ENCODE assay signal across 2 cellular contexts in the genomic region with DNA sequence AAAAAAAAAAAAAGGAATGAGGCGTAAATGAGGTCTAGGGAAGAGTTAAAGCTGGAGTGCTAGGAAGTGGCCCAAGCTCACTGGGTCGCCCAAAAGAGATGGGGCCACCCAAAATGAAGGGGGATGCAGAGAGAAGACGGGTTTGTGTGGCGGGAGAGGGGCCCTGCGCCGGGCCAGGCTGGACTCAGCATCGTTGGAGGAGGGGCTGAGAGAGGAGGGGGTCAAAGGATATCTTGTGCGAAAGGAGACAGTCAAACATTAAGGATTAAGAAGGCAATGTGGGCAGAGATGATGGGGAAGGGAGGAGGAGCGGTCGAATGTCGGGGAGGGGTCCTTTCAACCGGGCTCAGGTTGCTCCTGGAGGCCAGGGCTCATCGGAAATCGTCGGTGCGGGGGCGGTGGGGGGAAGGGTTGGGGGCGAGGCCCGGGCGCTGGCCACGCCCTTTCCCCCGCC.
TF ChIP-seq lines count a peak whose summit lies in the region.

No MANE protein-coding gene starts in this region.

TF ChIP-seq in SK-N-SH, 30 proteins besides CTCF, POLR2A, EP300 and RAD21:
- 0 out of 2 replicates have a peak, but pooled peaks have one; percentile 1 for TF ChIP-seq PBX3 (IDR thresholded peaks at IDR 0.05)
- TF ChIP-seq USF1 (IDR thresholded peaks at IDR 0.05; ENCODE audit: borderline replicate concordance, low read depth) = no peak
- no peak for TF ChIP-seq GATA2 (CRISPR knock-in tag; IDR thresholded peaks at IDR 0.05)
- TF ChIP-seq CHD2 (IDR thresholded peaks at IDR 0.05; ENCODE audit: low read length, partially characterized antibody) = peak; percentile 79
- peak; percentile 45; the same call in 1 of the 2 replicates for TF ChIP-seq POLR2AphosphoS5 (IDR thresholded peaks at IDR 0.05; ENCODE audit: low read depth, low read length)
- no peak for TF ChIP-seq SMC3 (IDR thresholded peaks at IDR 0.05; ENCODE audit: low read depth, low read length)

TF ChIP-seq in SK-N-SH treated with all-trans-retinoic acid at 6 μM for 48 hours, 23 proteins besides CTCF, POLR2A, EP300 and RAD21:
- TF ChIP-seq, protein P1, sequence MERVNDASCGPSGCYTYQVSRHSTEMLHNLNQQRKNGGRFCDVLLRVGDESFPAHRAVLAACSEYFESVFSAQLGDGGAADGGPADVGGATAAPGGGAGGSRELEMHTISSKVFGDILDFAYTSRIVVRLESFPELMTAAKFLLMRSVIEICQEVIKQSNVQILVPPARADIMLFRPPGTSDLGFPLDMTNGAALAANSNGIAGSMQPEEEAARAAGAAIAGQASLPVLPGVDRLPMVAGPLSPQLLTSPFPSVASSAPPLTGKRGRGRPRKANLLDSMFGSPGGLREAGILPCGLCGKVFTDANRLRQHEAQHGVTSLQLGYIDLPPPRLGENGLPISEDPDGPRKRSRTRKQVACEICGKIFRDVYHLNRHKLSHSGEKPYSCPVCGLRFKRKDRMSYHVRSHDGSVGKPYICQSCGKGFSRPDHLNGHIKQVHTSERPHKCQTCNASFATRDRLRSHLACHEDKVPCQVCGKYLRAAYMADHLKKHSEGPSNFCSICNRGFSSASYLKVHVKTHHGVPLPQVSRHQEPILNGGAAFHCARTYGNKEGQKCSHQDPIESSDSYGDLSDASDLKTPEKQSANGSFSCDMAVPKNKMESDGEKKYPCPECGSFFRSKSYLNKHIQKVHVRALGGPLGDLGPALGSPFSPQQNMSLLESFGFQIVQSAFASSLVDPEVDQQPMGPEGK (CRISPR knock-in tag; IDR thresholded peaks at IDR 0.05; ENCODE audit: borderline replicate concordance) = no peak
- no peak for TF ChIP-seq RARB (CRISPR knock-in tag; IDR thresholded peaks at IDR 0.05)
- TF ChIP-seq, protein P2, sequence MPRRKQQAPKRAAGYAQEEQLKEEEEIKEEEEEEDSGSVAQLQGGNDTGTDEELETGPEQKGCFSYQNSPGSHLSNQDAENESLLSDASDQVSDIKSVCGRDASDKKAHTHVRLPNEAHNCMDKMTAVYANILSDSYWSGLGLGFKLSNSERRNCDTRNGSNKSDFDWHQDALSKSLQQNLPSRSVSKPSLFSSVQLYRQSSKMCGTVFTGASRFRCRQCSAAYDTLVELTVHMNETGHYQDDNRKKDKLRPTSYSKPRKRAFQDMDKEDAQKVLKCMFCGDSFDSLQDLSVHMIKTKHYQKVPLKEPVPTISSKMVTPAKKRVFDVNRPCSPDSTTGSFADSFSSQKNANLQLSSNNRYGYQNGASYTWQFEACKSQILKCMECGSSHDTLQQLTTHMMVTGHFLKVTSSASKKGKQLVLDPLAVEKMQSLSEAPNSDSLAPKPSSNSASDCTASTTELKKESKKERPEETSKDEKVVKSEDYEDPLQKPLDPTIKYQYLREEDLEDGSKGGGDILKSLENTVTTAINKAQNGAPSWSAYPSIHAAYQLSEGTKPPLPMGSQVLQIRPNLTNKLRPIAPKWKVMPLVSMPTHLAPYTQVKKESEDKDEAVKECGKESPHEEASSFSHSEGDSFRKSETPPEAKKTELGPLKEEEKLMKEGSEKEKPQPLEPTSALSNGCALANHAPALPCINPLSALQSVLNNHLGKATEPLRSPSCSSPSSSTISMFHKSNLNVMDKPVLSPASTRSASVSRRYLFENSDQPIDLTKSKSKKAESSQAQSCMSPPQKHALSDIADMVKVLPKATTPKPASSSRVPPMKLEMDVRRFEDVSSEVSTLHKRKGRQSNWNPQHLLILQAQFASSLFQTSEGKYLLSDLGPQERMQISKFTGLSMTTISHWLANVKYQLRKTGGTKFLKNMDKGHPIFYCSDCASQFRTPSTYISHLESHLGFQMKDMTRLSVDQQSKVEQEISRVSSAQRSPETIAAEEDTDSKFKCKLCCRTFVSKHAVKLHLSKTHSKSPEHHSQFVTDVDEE (CRISPR knock-in tag; IDR thresholded peaks at IDR 0.05) = no peak
- TF ChIP-seq SNAI2 (CRISPR knock-in tag; IDR thresholded peaks at IDR 0.05) = no peak
- TF ChIP-seq ZNF70 (CRISPR knock-in tag; IDR thresholded peaks at IDR 0.05) = no peak
- no peak for TF ChIP-seq ZFP30 (CRISPR knock-in tag; IDR thresholded peaks at IDR 0.05)
- no peak for TF ChIP-seq CSRNP3 (CRISPR knock-in tag; IDR thresholded peaks at IDR 0.05)
- no peak for TF ChIP-seq CSDC2 (CRISPR knock-in tag; IDR thresholded peaks at IDR 0.05)
- TF ChIP-seq, protein P3, sequence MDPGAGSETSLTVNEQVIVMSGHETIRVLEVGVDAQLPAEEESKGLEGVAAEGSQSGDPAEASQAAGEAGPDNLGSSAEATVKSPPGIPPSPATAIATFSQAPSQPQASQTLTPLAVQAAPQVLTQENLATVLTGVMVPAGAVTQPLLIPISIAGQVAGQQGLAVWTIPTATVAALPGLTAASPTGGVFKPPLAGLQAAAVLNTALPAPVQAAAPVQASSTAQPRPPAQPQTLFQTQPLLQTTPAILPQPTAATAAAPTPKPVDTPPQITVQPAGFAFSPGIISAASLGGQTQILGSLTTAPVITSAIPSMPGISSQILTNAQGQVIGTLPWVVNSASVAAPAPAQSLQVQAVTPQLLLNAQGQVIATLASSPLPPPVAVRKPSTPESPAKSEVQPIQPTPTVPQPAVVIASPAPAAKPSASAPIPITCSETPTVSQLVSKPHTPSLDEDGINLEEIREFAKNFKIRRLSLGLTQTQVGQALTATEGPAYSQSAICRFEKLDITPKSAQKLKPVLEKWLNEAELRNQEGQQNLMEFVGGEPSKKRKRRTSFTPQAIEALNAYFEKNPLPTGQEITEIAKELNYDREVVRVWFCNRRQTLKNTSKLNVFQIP (CRISPR knock-in tag; IDR thresholded peaks at IDR 0.05; ENCODE audit: borderline replicate concordance, low read depth) = no peak
- TF ChIP-seq ISL1 (CRISPR knock-in tag; IDR thresholded peaks at IDR 0.05) = no peak
- TF ChIP-seq OSR1 (CRISPR knock-in tag; IDR thresholded peaks at IDR 0.05) = no peak
